In the genomic region with DNA sequence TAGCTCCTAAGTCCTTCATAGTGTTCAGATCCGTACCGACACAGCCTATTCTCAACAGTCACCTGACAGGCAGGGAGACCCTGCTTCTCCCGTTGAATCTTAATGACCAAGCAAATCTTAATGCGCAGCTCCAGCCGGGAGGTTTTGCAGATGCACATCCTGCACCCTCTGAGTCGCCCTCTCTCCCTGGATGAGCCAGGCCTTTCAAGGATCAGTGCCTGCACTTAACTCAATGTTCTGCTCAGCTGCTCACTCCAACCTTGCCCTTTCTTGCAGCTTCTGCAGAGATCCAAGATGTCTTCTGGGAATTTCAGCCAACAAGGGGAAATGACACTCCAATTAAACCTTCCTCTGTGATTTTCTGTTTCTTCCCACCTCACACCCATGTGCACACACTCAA, we compare ENCODE assay signal across 31 cellular contexts.
"Had no signal": no experiment of that assay in that cellular context is flagged by ENCODE, and none has a peak within 500 bp of the region (broad histone marks: within the 10 kb centered on the region; RNA-seq: fewer than 3 reads in every experiment).

No MANE protein-coding gene starts in this region.

- ATAC-seq: activated CD4-positive, alpha-beta T cell treated with anti-CD3 and anti-CD28 coated beads for 36 hours; gastrocnemius medialis; mucosa of descending colon; natural killer cell treated with Interleukin-12 subunit alpha and Interleukin-12 subunit beta and Interleukin-15 and Interleukin-18, amount 100 ng/mL, for 72 hours; stimulated activated effector memory CD8-positive, alpha-beta T cell treated with anti-CD3 and anti-CD28 coated beads, Interleukin-12 subunit alpha, Interleukin-12 subunit beta, amount 100 ng/mL, for 72 hours had no signal

- H3K27ac Mint-ChIP-seq: activated CD4-positive, alpha-beta T cell treated with anti-CD3 and anti-CD28 coated beads for 36 hours; activated naive CD4-positive, alpha-beta T cell treated with anti-CD3 and anti-CD28 coated beads, Interleukin-2, amount 10 ng/mL, durations not matched to agents 7 days and 5 days; activated naive CD8-positive, alpha-beta T cell treated with anti-CD3 and anti-CD28 coated beads, Interleukin-2, amount 10 ng/mL, durations not matched to agents 7 days and 5 days; immature natural killer cell; natural killer cell treated with Interleukin-12 subunit alpha and Interleukin-12 subunit beta and Interleukin-15 and Interleukin-18, amount 100 ng/mL, for 72 hours; stimulated activated effector memory CD8-positive, alpha-beta T cell treated with anti-CD3 and anti-CD28 coated beads, Interleukin-12 subunit alpha, Interleukin-12 subunit beta, amount 100 ng/mL, for 72 hours; stimulated activated naive CD8-positive, alpha-beta T cell treated with anti-CD3 and anti-CD28 coated beads, Interleukin-15, Interleukin-2, amounts not matched to agents 100 ng/mL and 50 ng/mL, for 24 hours; T-helper 2 cell treated with Interferon-gamma antibody and Interleukin-4, amounts not matched to agents 5 μg/mL and 100 μg/mL, for 36 hours had no signal

- H3K4me3 Mint-ChIP-seq: activated CD4-positive, alpha-beta T cell treated with anti-CD3 and anti-CD28 coated beads for 36 hours; activated naive CD4-positive, alpha-beta T cell treated with anti-CD3 and anti-CD28 coated beads, Interleukin-2, amount 10 ng/mL, durations not matched to agents 7 days and 5 days; activated naive CD8-positive, alpha-beta T cell treated with anti-CD3 and anti-CD28 coated beads, Interleukin-2, amount 10 ng/mL, durations not matched to agents 7 days and 5 days; brain; immature natural killer cell; natural killer cell treated with Interleukin-12 subunit alpha and Interleukin-12 subunit beta and Interleukin-15 and Interleukin-18, amount 100 ng/mL, for 72 hours; stimulated activated effector memory CD8-positive, alpha-beta T cell treated with anti-CD3 and anti-CD28 coated beads, Interleukin-12 subunit alpha, Interleukin-12 subunit beta, amount 100 ng/mL, for 72 hours; stimulated activated naive CD8-positive, alpha-beta T cell treated with anti-CD3 and anti-CD28 coated beads, Interleukin-15, Interleukin-2, amounts not matched to agents 100 ng/mL and 50 ng/mL, for 24 hours; T-helper 2 cell treated with Interferon-gamma antibody and Interleukin-4, amounts not matched to agents 5 μg/mL and 100 μg/mL, for 36 hours had no signal

- H3K27me3 ChIP-seq: ascending aorta, colonic mucosa, gastrocnemius medialis had no signal

- H3K4me3 ChIP-seq: ascending aorta, cardiac muscle cell, colonic mucosa, gastrocnemius medialis, left ventricle myocardium inferior, lung, mucosa of descending colon, skin epidermis, thoracic aorta had no signal

- H3K9me3 Mint-ChIP-seq: activated naive CD4-positive, alpha-beta T cell treated with anti-CD3 and anti-CD28 coated beads, Interleukin-2, amount 10 ng/mL, durations not matched to agents 7 days and 5 days; activated naive CD8-positive, alpha-beta T cell treated with anti-CD3 and anti-CD28 coated beads, Interleukin-2, amount 10 ng/mL, durations not matched to agents 7 days and 5 days; immature natural killer cell; natural killer cell treated with Interleukin-12 subunit alpha and Interleukin-12 subunit beta and Interleukin-15 and Interleukin-18, amount 100 ng/mL, for 72 hours; stimulated activated effector memory CD8-positive, alpha-beta T cell treated with anti-CD3 and anti-CD28 coated beads, Interleukin-12 subunit alpha, Interleukin-12 subunit beta, amount 100 ng/mL, for 72 hours; stimulated activated naive CD8-positive, alpha-beta T cell treated with anti-CD3 and anti-CD28 coated beads, Interleukin-15, Interleukin-2, amounts not matched to agents 100 ng/mL and 50 ng/mL, for 24 hours; T-helper 2 cell treated with Interferon-gamma antibody and Interleukin-4, amounts not matched to agents 5 μg/mL and 100 μg/mL, for 36 hours had no signal

- H3K36me3 Mint-ChIP-seq: activated naive CD4-positive, alpha-beta T cell treated with anti-CD3 and anti-CD28 coated beads, Interleukin-2, amount 10 ng/mL, durations not matched to agents 7 days and 5 days; activated naive CD8-positive, alpha-beta T cell treated with anti-CD3 and anti-CD28 coated beads, Interleukin-2, amount 10 ng/mL, durations not matched to agents 7 days and 5 days; brain; immature natural killer cell; natural killer cell treated with Interleukin-12 subunit alpha and Interleukin-12 subunit beta and Interleukin-15 and Interleukin-18, amount 100 ng/mL, for 72 hours; stimulated activated effector memory CD8-positive, alpha-beta T cell treated with anti-CD3 and anti-CD28 coated beads, Interleukin-12 subunit alpha, Interleukin-12 subunit beta, amount 100 ng/mL, for 72 hours had no signal

- DNase-seq: activated CD4-positive, alpha-beta T cell treated with anti-CD3 and anti-CD28 coated beads for 36 hours; activated CD4-positive, alpha-beta T cell treated with anti-CD3 and anti-CD28 coated beads, Interleukin-2, amount 50 U/mL, for 4 hours; activated CD4-positive, CD25-positive, alpha-beta regulatory T cell; activated CD8-positive, alpha-beta memory T cell treated with anti-CD3 and anti-CD28 coated beads for 24 hours; activated effector memory CD4-positive, alpha-beta T cell treated with anti-CD3 and anti-CD28 coated beads, Interleukin-2, amount 50 U/mL, for 16 hours; activated naive CD4-positive, alpha-beta T cell treated with anti-CD3 and anti-CD28 coated beads, Interleukin-2, amount 10 ng/mL, durations not matched to agents 7 days and 5 days; activated naive CD8-positive, alpha-beta T cell treated with anti-CD3 and anti-CD28 coated beads, Interleukin-2, amount 10 ng/mL, durations not matched to agents 7 days and 5 days; cerebellar nuclear complex; colonic mucosa; effector memory CD4-positive, alpha-beta T cell; erythroblast; gastrocnemius medialis; hypothalamus; immature natural killer cell; kidney; left ventricle myocardium inferior; mesendoderm; mucosa of descending colon; stimulated activated CD4-positive, alpha-beta T cell treated with anti-CD3 and anti-CD28 coated beads, Interleukin-4, amount 100 ng/mL, for 24 hours; T-helper 1 cell; trophoblast cell had no signal

- H3K4me1 Mint-ChIP-seq: activated CD4-positive, alpha-beta T cell treated with anti-CD3 and anti-CD28 coated beads for 36 hours; activated naive CD4-positive, alpha-beta T cell treated with anti-CD3 and anti-CD28 coated beads, Interleukin-2, amount 10 ng/mL, durations not matched to agents 7 days and 5 days; activated naive CD8-positive, alpha-beta T cell treated with anti-CD3 and anti-CD28 coated beads, Interleukin-2, amount 10 ng/mL, durations not matched to agents 7 days and 5 days; immature natural killer cell had no signal

- H3K36me3 ChIP-seq: ascending aorta, cardiac muscle cell, colonic mucosa, gastrocnemius medialis, left ventricle myocardium inferior, thoracic aorta had no signal
